Comparison of ENCODE assay signal across 9 cellular contexts in the genomic region with DNA sequence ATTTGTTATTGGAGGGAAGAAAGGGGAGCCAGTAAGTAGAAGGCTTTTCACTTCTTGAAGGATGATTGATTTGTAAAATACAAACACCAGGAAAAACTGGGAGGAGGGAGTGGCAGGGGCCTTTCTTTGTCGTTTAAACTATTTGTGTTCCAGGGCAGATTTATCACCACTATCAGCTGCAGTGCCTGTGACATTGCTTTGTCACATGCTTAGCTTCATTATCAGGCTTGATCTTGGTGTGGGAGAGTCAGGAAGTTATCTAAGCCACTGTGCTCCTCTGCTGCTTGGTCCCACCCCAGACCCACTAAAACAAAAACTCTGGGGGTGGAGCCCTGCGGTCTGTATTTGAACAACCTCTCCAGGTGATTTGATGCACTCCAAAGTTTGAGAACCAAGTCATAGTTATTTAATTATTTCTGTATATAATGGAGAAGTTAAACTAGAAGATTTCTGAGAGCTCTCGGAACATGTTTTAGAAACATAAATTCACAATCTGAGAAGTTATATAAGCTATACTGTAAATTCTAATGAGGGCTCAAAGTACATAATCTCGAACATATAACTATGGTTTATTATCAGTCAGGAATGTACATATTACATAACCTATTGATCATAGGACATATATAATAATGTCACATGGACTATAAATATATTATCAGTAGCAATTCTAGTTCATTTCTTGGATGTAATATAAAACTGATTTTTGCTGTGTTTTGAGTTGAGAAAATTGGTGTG.
DNase-seq lines count a peak whose midpoint lies in the region; ATAC-seq and TF ChIP-seq lines count a peak whose summit lies in the region.
"Had no signal": no experiment of that assay in that cellular context is flagged by ENCODE, and none has a peak within 500 bp of the region (broad histone marks: within the 10 kb centered on the region; RNA-seq: fewer than 3 reads in every experiment).

No MANE protein-coding gene starts in this region.

- H3K36me3 ChIP-seq in left lung: no peaks in the 10 kb centered on the region

- H3K9me3 ChIP-seq in left lung: no peaks in the 10 kb centered on the region
- H3K9me3 ChIP-seq: A549 had no signal

- H3K4me3 ChIP-seq in left lung: no peak overlapping the region
- H3K4me3 ChIP-seq: A549 had no signal

- no peaks in the 10 kb centered on the region for H3K27me3 ChIP-seq in left lung

- H3K27me3 Mint-ChIP-seq in activated CD8-positive, alpha-beta T cell treated with anti-CD3 and anti-CD28 coated beads, Interleukin-2, amount 10 ng/mL, durations not matched to agents 7 days and 5 days (ENCODE audit: low read depth): no peaks in the 10 kb centered on the region
- no peaks in the 10 kb centered on the region for H3K27me3 Mint-ChIP-seq in stimulated activated memory B cell treated with anti-CD40 and anti-IgM and Interleukin-4, amounts not matched to agents 10 μg/mL and 1 μg/mL and 100 μg/mL, for 72 hours

- H3K9me3 Mint-ChIP-seq in activated CD8-positive, alpha-beta T cell treated with anti-CD3 and anti-CD28 coated beads, Interleukin-2, amount 10 ng/mL, durations not matched to agents 7 days and 5 days (ENCODE audit: insufficient read depth): no peaks in the 10 kb centered on the region
- H3K9me3 Mint-ChIP-seq in stimulated activated memory B cell treated with anti-CD40 and anti-IgM and Interleukin-4, amounts not matched to agents 10 μg/mL and 1 μg/mL and 100 μg/mL, for 72 hours: no peaks in the 10 kb centered on the region

- H3K4me1 Mint-ChIP-seq in activated CD8-positive, alpha-beta T cell treated with anti-CD3 and anti-CD28 coated beads, Interleukin-2, amount 10 ng/mL, durations not matched to agents 7 days and 5 days (ENCODE audit: low read depth): peaks cover 67% of the 10 kb centered on the region
- peaks cover 27% of the 10 kb centered on the region for H3K4me1 Mint-ChIP-seq in stimulated activated memory B cell treated with anti-CD40 and anti-IgM and Interleukin-4, amounts not matched to agents 10 μg/mL and 1 μg/mL and 100 μg/mL, for 72 hours

- peak overlapping the region; percentile 26 to 57 for H3K27ac ChIP-seq in left lung
- H3K27ac ChIP-seq: A549 had no signal

- H3K36me3 Mint-ChIP-seq in activated CD8-positive, alpha-beta T cell treated with anti-CD3 and anti-CD28 coated beads, Interleukin-2, amount 10 ng/mL, durations not matched to agents 7 days and 5 days (ENCODE audit: low read depth): peaks cover 52% of the 10 kb centered on the region
- H3K36me3 Mint-ChIP-seq in stimulated activated memory B cell treated with anti-CD40 and anti-IgM and Interleukin-4, amounts not matched to agents 10 μg/mL and 1 μg/mL and 100 μg/mL, for 72 hours: peaks cover 16% of the 10 kb centered on the region

- intact Hi-C loops in left lung (cut with DNase I): no loop called here

- POLR2A ChIA-PET in activated CD8-positive, alpha-beta T cell treated with anti-CD3 and anti-CD28 coated beads, Interleukin-2, amount 10 ng/mL, durations not matched to agents 7 days and 5 days (lab: Charles Lee): interaction anchor here (0.6 to 6.2 kb wide), 6 partner anchors 10 to 173 kb away, joined by 3 to 50 read pairs (median 4); a partner anchor contains a TSS

- TF ChIP-seq CTCF in left lung (IDR thresholded peaks at IDR 0.05): no peak

- H3K4me3 Mint-ChIP-seq in activated CD8-positive, alpha-beta T cell treated with anti-CD3 and anti-CD28 coated beads, Interleukin-2, amount 10 ng/mL, durations not matched to agents 7 days and 5 days: peak overlapping the region; percentile 34
- no peak overlapping the region for H3K4me3 Mint-ChIP-seq in stimulated activated memory B cell treated with anti-CD40 and anti-IgM and Interleukin-4, amounts not matched to agents 10 μg/mL and 1 μg/mL and 100 μg/mL, for 72 hours

- H3K27ac Mint-ChIP-seq in activated CD8-positive, alpha-beta T cell treated with anti-CD3 and anti-CD28 coated beads, Interleukin-2, amount 10 ng/mL, durations not matched to agents 7 days and 5 days: peak overlapping the region; percentile 85
- peak overlapping the region; percentile 72 for H3K27ac Mint-ChIP-seq in stimulated activated memory B cell treated with anti-CD40 and anti-IgM and Interleukin-4, amounts not matched to agents 10 μg/mL and 1 μg/mL and 100 μg/mL, for 72 hours

- peaks cover 15 to 42% of the 10 kb centered on the region in 2 donors for H3K4me1 ChIP-seq in left lung
- H3K4me1 ChIP-seq: A549 had no signal

- peak; percentile 92 for ATAC-seq in activated CD8-positive, alpha-beta T cell treated with anti-CD3 and anti-CD28 coated beads, Interleukin-2, amount 10 ng/mL, durations not matched to agents 7 days and 5 days
- ATAC-seq in left lung (peak; percentile 66), GM21825 (IDR thresholded peaks at IDR 0.05; ENCODE audit: unreplicated experiment) (no peak), left lobe of liver (no peak)
- ATAC-seq in stimulated activated memory B cell treated with anti-CD40 and anti-IgM and Interleukin-4, amounts not matched to agents 10 μg/mL and 1 μg/mL and 100 μg/mL, for 72 hours: no peak
- ATAC-seq: A549 had no signal

- CTCF ChIA-PET in activated CD8-positive, alpha-beta T cell treated with anti-CD3 and anti-CD28 coated beads, Interleukin-2, amount 10 ng/mL, durations not matched to agents 7 days and 5 days (lab: Charles Lee): interaction anchor here (0.7 to 3.6 kb wide), 13 partner anchors 8 to 88 kb away, joined by 3 to 16 read pairs (median 4); a partner anchor contains a TSS

- DNase-seq in NCI-H1417 (lab: John Stamatoyannopoulos, UW) (peak; percentile 40 to 76 (median 42)), NCI-H1417 treated with DMSO at 0.1 percent for 48 hours (lab: John Stamatoyannopoulos, UW) (no peak), left lung (no peak), left lobe of liver (ENCODE audit: low spot score) (no peak), AG20443 (ENCODE audit: low spot score) (no peak)
- peak; percentile 88 for DNase-seq in activated CD8-positive, alpha-beta T cell treated with anti-CD3 and anti-CD28 coated beads, Interleukin-2, amount 10 ng/mL, durations not matched to agents 7 days and 5 days

Comparison
In these comparisons a context has a peak if more than half of its experiments do, and no peak if none do; other contexts are left out.
1. DNase-seq: peak in NCI-H1417 (3 of 3) and activated CD8-positive, alpha-beta T cell treated with anti-CD3 and anti-CD28 coated beads, Interleukin-2, amount 10 ng/mL, durations not matched to agents 7 days and 5 days (single experiment); none in NCI-H1417 treated with DMSO at 0.1 percent for 48 hours (single experiment), left lung (0 of 2), left lobe of liver (single experiment) and AG20443 (single experiment).
2. ATAC-seq: peak in activated CD8-positive, alpha-beta T cell treated with anti-CD3 and anti-CD28 coated beads, Interleukin-2, amount 10 ng/mL, durations not matched to agents 7 days and 5 days (single experiment) and left lung (single experiment); none in stimulated activated memory B cell treated with anti-CD40 and anti-IgM and Interleukin-4, amounts not matched to agents 10 μg/mL and 1 μg/mL and 100 μg/mL, for 72 hours (single experiment), GM21825 (single experiment) and left lobe of liver (single experiment).